8 cellular contexts compared by ENCODE assay signal in genomic region chr20:50186151-50186885, GRCh38. TPM values are rescaled to one million over a fixed set of nuclear protein-coding genes. Genes with fewer than 3 reads are reported as not detected.
DNase-seq lines count a peak whose midpoint lies in the region; ATAC-seq and TF ChIP-seq lines count a peak whose summit lies in the region.

No MANE protein-coding gene starts in this region.

- in situ Hi-C loops in gastrocnemius medialis (cut with MboI; ENCODE audit: low sequenced_read_pairs in 4 of 4), result loop anchor here (5.0 to 25.0 kb wide), 4 partner anchors 276 to 576 kb away; no protein-coding TSS in a partner anchor

- H3K27ac ChIP-seq in right cardiac atrium (ENCODE audit: low read length), result no peak overlapping the region
- peak overlapping the region; percentile 91 to 100 (median 97) for H3K27ac ChIP-seq in gastrocnemius medialis

- no peaks in the 10 kb centered on the region for H3K36me3 Mint-ChIP-seq in T-helper 2 cell treated with Interferon-gamma antibody and Interleukin-4, amounts not matched to agents 5 μg/mL and 100 μg/mL, for 36 hours (ENCODE audit: low read depth)

- H3K27me3 ChIP-seq in right cardiac atrium (ENCODE audit: control insufficient read depth, insufficient read depth), result no peaks in the 10 kb centered on the region
- H3K27me3 ChIP-seq in gastrocnemius medialis, result no peaks in the 10 kb centered on the region

- peaks cover 4% of the 10 kb centered on the region for H3K4me1 Mint-ChIP-seq in T-helper 2 cell treated with Interferon-gamma antibody and Interleukin-4, amounts not matched to agents 5 μg/mL and 100 μg/mL, for 36 hours (ENCODE audit: low read depth)

- ATAC-seq in right cardiac atrium (peak; percentile 29 to 45), gastrocnemius medialis (peak; percentile 36 to 40), GM18867 (IDR thresholded peaks at IDR 0.05; ENCODE audit: unreplicated experiment) (no peak), HG03045 (IDR thresholded peaks at IDR 0.05; ENCODE audit: unreplicated experiment) (no peak)

- H3K9me3 Mint-ChIP-seq in T-helper 2 cell treated with Interferon-gamma antibody and Interleukin-4, amounts not matched to agents 5 μg/mL and 100 μg/mL, for 36 hours, result no peaks in the 10 kb centered on the region

- TF ChIP-seq CTCF in GM12874 (IDR thresholded peaks at IDR 0.05; ENCODE audit: insufficient read depth, low read depth, low read length), result peak; percentile 93
- peak; percentile 98 to 99 (median 99) for TF ChIP-seq CTCF in gastrocnemius medialis (IDR thresholded peaks at IDR 0.05 in 4 of 5, conservative IDR thresholded peaks at IDR 0.05 in 1 of 5)

- peaks cover 17% of the 10 kb centered on the region for H3K27me3 Mint-ChIP-seq in T-helper 2 cell treated with Interferon-gamma antibody and Interleukin-4, amounts not matched to agents 5 μg/mL and 100 μg/mL, for 36 hours (ENCODE audit: low read depth)

- intact Hi-C loops in right cardiac atrium (cut with DNase I), result loop anchor here (5.0 to 10.0 kb wide), 3 partner anchors 386 to 548 kb away; partner anchors contain the start of gene PARD6B (in 1 of the 4)
- intact Hi-C loops in gastrocnemius medialis (cut with DNase I; ENCODE audit: low total_unique reads), result loop anchor here (1.0 to 5.0 kb wide), 4 partner anchors 274 to 561 kb away; no protein-coding TSS in a partner anchor

- H3K36me3 ChIP-seq in gastrocnemius medialis, result no peaks in the 10 kb centered on the region

- H3K4me1 ChIP-seq in right cardiac atrium (ENCODE audit: control insufficient read depth, insufficient read depth, low read length), result no peaks in the 10 kb centered on the region
- peaks cover 5 to 15% of the 10 kb centered on the region in 2 donors for H3K4me1 ChIP-seq in gastrocnemius medialis

- no peak for TF ChIP-seq POLR2A in gastrocnemius medialis (IDR thresholded peaks at IDR 0.05)

- WGBS in right cardiac atrium, result 10% methylated on average over 16 of the region's 16 CpGs

- H3K9me3 ChIP-seq in right cardiac atrium (ENCODE audit: control insufficient read depth, low read length) (no peaks in the 10 kb centered on the region), gastrocnemius medialis (no peaks in the 10 kb centered on the region)

- no peak overlapping the region for H3K4me3 Mint-ChIP-seq in T-helper 2 cell treated with Interferon-gamma antibody and Interleukin-4, amounts not matched to agents 5 μg/mL and 100 μg/mL, for 36 hours

- H3K27ac Mint-ChIP-seq in T-helper 2 cell treated with Interferon-gamma antibody and Interleukin-4, amounts not matched to agents 5 μg/mL and 100 μg/mL, for 36 hours, result no peak overlapping the region

- DNase-seq in NCI-H187 treated with DMSO at 0.1 percent for 48 hours (lab: John Stamatoyannopoulos, UW) (peak; percentile 36), anterior cingulate cortex (lab: John Stamatoyannopoulos, UW) (peak in 57 of 58 donors; percentile 36 to 100 (median 79)), right cardiac atrium (peak; percentile 91 to 98 (median 95)), gastrocnemius medialis (peak; percentile 79 to 92)
- peak; percentile 76 for DNase-seq in T-helper 2 cell treated with Interferon-gamma antibody and Interleukin-4, amounts not matched to agents 5 μg/mL and 100 μg/mL, for 36 hours (ENCODE audit: low spot score)

- H3K4me3 ChIP-seq in right cardiac atrium (ENCODE audit: low read length) (no peak overlapping the region), gastrocnemius medialis (no peak overlapping the region)

RNA-seq across cellular contexts. Expression of gene CEBPB, which starts 4.3 kb away (rescaled TPM):
- total RNA-seq in right cardiac atrium (10 to 100 TPM; 46.2 to 92.4 (median 64.3) TPM), gastrocnemius medialis (100 to 1,000 TPM; 219 to 434 (median 321) TPM)
- polyA plus RNA-seq in right cardiac atrium, result 16.4 TPM

RNA-seq across cellular contexts. Expression of gene PEDS1, which starts 32.8 kb away (rescaled TPM):
- total RNA-seq in right cardiac atrium (10 to 100 TPM; 19.3 to 25.2 (median 21.6) TPM), gastrocnemius medialis (10 to 100 TPM; 33.2 to 77.9 (median 38.2) TPM)
- 26.8 TPM for polyA plus RNA-seq in right cardiac atrium

Comparison
In these comparisons a context has a peak if more than half of its experiments do, and no peak if none do; other contexts are left out.
1. DNase-seq: peak in every context shown above with its lines; median percentile 95 in right cardiac atrium; 86 in gastrocnemius medialis; 79 in anterior cingulate cortex; 76 in T-helper 2 cell treated with Interferon-gamma antibody and Interleukin-4, amounts not matched to agents 5 μg/mL and 100 μg/mL, for 36 hours; 36 in NCI-H187 treated with DMSO at 0.1 percent for 48 hours.
2. ATAC-seq: peak in right cardiac atrium (2 of 2) and gastrocnemius medialis (2 of 2); none in GM18867 (single experiment) and HG03045 (single experiment).